In genomic region chr10:31075434-31075833, GRCh38 we compare ENCODE assay signal across 16 cellular contexts. TPM values are rescaled to one million over a fixed set of nuclear protein-coding genes. Genes with fewer than 3 reads are reported as not detected.
A peak's percentile ranks its signal among the peaks of the same experiment; 100 is the strongest.
DNase-seq lines count a peak whose midpoint lies in the region; ATAC-seq and TF ChIP-seq lines count a peak whose summit lies in the region.
"Had no signal": no experiment of that assay in that cellular context is flagged by ENCODE, and none has a peak within 500 bp of the region (broad histone marks: within the 10 kb centered on the region; RNA-seq: fewer than 3 reads in every experiment).

No MANE protein-coding gene starts in this region.

- no TSS peak for BruUV-seq in PC-3 (replicated peaks; lab: Mats Ljungman, UMichigan)

- CTCF ChIA-PET in PC-3 (lab: Charles Lee) = no interaction called here

- H3K9me3 ChIP-seq in PC-3 (ENCODE audit: low read length) (no peaks in the 10 kb centered on the region), testis (no peaks in the 10 kb centered on the region)
- H3K9me3 ChIP-seq: body of pancreas had no signal

- no peaks in the 10 kb centered on the region for H4K20me1 ChIP-seq in PC-3 (ENCODE audit: low read length)

- ATAC-seq in PC-3 = peak; percentile 90
- ATAC-seq in GM21526 (IDR thresholded peaks at IDR 0.05; ENCODE audit: low FRiP score, unreplicated experiment) = no peak
- ATAC-seq: body of pancreas; stimulated activated naive B cell treated with anti-CD40 and anti-IgM and Interleukin-4, amounts not matched to agents 10 μg/mL and 1 μg/mL and 100 μg/mL, for 72 hours had no signal

- no peak overlapping the region for H3K9ac ChIP-seq in PC-3 (ENCODE audit: low read length)

- H3K27ac ChIP-seq in PC-3 (ENCODE audit: low read length) = peak overlapping the region; percentile 45
- H3K27ac ChIP-seq in epithelial cell of prostate = peak overlapping the region; percentile 77
- no peak overlapping the region for H3K27ac ChIP-seq in testis
- H3K27ac ChIP-seq: body of pancreas, WERI-Rb-1 had no signal

- no peaks in the 10 kb centered on the region for H3K27me3 ChIP-seq in PC-3 (ENCODE audit: low read length)
- H3K27me3 ChIP-seq in testis = no peaks in the 10 kb centered on the region
- H3K27me3 ChIP-seq: body of pancreas had no signal

- 53 to 73% methylated on average over 4 of the region's 4 CpGs for WGBS in testis, 2 donors

- H3K9me2 ChIP-seq in PC-3 (replicated peaks; ENCODE audit: low read length) = no peaks in the 10 kb centered on the region

- POLR2A ChIA-PET in PC-3 (lab: Charles Lee; ENCODE audit: unreplicated experiment) = interaction anchor here (0.6 kb wide), 1 partner anchor 11 kb away, joined by 5 read pairs; no protein-coding TSS in a partner anchor

- no peaks in the 10 kb centered on the region for H3K79me2 ChIP-seq in PC-3 (ENCODE audit: low read length)

- peak; percentile 88 for DNase-seq in EL
- peak; percentile 81 for DNase-seq in PC-3
- peak; percentile 77 for DNase-seq in epithelial cell of prostate (ENCODE audit: low read depth, low spot score)
- DNase-seq in renal cortical epithelial cell (ENCODE audit: low read depth) = peak; percentile 86
- no peak for DNase-seq in testis
- no peak for DNase-seq in NCI-H1092 treated with DMSO at 0.1 percent for 48 hours (lab: John Stamatoyannopoulos, UW)
- no peak for DNase-seq in activated CD4-positive, CD25-positive, alpha-beta regulatory T cell treated with anti-CD3 and anti-CD28 coated beads, Interleukin-2, amount 50 U/mL, for 72 hours
- DNase-seq: body of pancreas; left cardiac atrium; NCI-H2227 treated with DMSO at 0.1 percent for 48 hours; occipital lobe; SHP77 treated with DMSO at 0.1 percent for 48 hours; stimulated activated CD4-positive, alpha-beta T cell treated with anti-CD3 and anti-CD28 coated beads, Interleukin-2, amount 100 ng/mL, for 24 hours; stimulated activated naive B cell treated with anti-CD40 and anti-IgM and Interleukin-4, amounts not matched to agents 10 μg/mL and 1 μg/mL and 100 μg/mL, for 72 hours; WERI-Rb-1 had no signal

- TF ChIP-seq POLR2A in testis (IDR thresholded peaks at IDR 0.05) = no peak

- peak overlapping the region; percentile 17; the same call in 1 of the 2 replicates for H2AFZ ChIP-seq in PC-3 (ENCODE audit: low read length)

- intact Hi-C loops in PC-3 (cut with micrococcal nuclease) (no loop called here), testis (cut with DNase I; ENCODE audit: low total_unique reads) (no loop called here)

- TF ChIP-seq CTCF in PC-3 (conservative IDR thresholded peaks at IDR 0.05; ENCODE audit: low read depth, low read length) = no peak
- TF ChIP-seq CTCF in testis (IDR thresholded peaks at IDR 0.05) = no peak

- H3F3A ChIP-seq in PC-3 (ENCODE audit: low read length, unreplicated experiment) = no peaks in the 10 kb centered on the region

- no peak overlapping the region for H3K4me3 ChIP-seq in PC-3 (ENCODE audit: low read length)
- H3K4me3 ChIP-seq in testis = no peak overlapping the region
- H3K4me3 ChIP-seq: body of pancreas had no signal

- H3K4me1 ChIP-seq in PC-3 (ENCODE audit: insufficient read depth, low read length) (peaks cover 18% of the 10 kb centered on the region), testis (peaks cover 12% of the 10 kb centered on the region)
- H3K4me1 ChIP-seq: body of pancreas had no signal

- peak overlapping the region; percentile 13 for H3K4me2 ChIP-seq in PC-3 (ENCODE audit: low read length)

- H3K36me3 ChIP-seq in PC-3 (ENCODE audit: low read depth, low read length) (no peaks in the 10 kb centered on the region), testis (ENCODE audit: low read depth, missing control alignments) (no peaks in the 10 kb centered on the region)
- H3K36me3 ChIP-seq: WERI-Rb-1 had no signal

RNA-seq across cellular contexts. Expression of gene ZNF438, which starts 43.8 kb away (rescaled TPM):
- total RNA-seq in PC-3 (2014; rRNA removed) = 0.98 and 2.4 TPM in 2 replicates
- total RNA-seq in renal cortical epithelial cell = 2.1 and 3.9 TPM in 2 replicates
- 10 to 100 TPM; 15.3 to 17.8 TPM for total RNA-seq in testis
- polyA plus RNA-seq in testis (ENCODE audit: insufficient read depth, low read depth, low replicate concordance) = 16.2 TPM

Comparison
In these comparisons a context has a peak if more than half of its experiments do, and no peak if none do; other contexts are left out.
1. DNase-seq: peak in EL (single experiment), PC-3 (single experiment), epithelial cell of prostate (single experiment) and renal cortical epithelial cell (single experiment); none in testis (single experiment), NCI-H1092 treated with DMSO at 0.1 percent for 48 hours (single experiment) and activated CD4-positive, CD25-positive, alpha-beta regulatory T cell treated with anti-CD3 and anti-CD28 coated beads, Interleukin-2, amount 50 U/mL, for 72 hours (single experiment).
2. H3K27ac ChIP-seq: peak in PC-3 (single experiment) and epithelial cell of prostate (single experiment); none in testis (0 of 2).